In genomic region chr18:75211721-75212625, GRCh38 we compare ENCODE assay signal across 8 cellular contexts. TPM values are rescaled to one million over a fixed set of nuclear protein-coding genes. Genes with fewer than 3 reads are reported as not detected.
DNase-seq lines count a peak whose midpoint lies in the region; ATAC-seq and TF ChIP-seq lines count a peak whose summit lies in the region.

No MANE protein-coding gene starts in this region.

- DNase-seq in HCEC 1CT, result peak; percentile 20
- DNase-seq in T-helper 2 cell treated with Interferon-gamma antibody and Interleukin-4, amounts not matched to agents 5 μg/mL and 100 μg/mL, for 36 hours (ENCODE audit: low spot score), result peak; percentile 29
- peak in 1 of 10 donors; percentile 58 for DNase-seq in dorsolateral prefrontal cortex
- DNase-seq in memory B cell (ENCODE audit: low spot score in 2 of 2), result peak in 1 of 2 donors; percentile 32
- peak; percentile 77 for DNase-seq in testis
- DNase-seq in HK-2 (ENCODE audit: unreplicated experiment), result no peak

- peak overlapping the region; percentile 77 for H3K4me3 Mint-ChIP-seq in T-helper 2 cell treated with Interferon-gamma antibody and Interleukin-4, amounts not matched to agents 5 μg/mL and 100 μg/mL, for 36 hours
- peak overlapping the region; percentile 76 for H3K4me3 Mint-ChIP-seq in memory B cell

- no peak for TF ChIP-seq POLR2A in testis (IDR thresholded peaks at IDR 0.05)

- no peaks in the 10 kb centered on the region for H3K9me3 Mint-ChIP-seq in T-helper 2 cell treated with Interferon-gamma antibody and Interleukin-4, amounts not matched to agents 5 μg/mL and 100 μg/mL, for 36 hours
- H3K9me3 Mint-ChIP-seq in memory B cell, result no peaks in the 10 kb centered on the region

- H3K36me3 Mint-ChIP-seq in T-helper 2 cell treated with Interferon-gamma antibody and Interleukin-4, amounts not matched to agents 5 μg/mL and 100 μg/mL, for 36 hours (ENCODE audit: low read depth), result peaks cover 31% of the 10 kb centered on the region
- peaks cover 2% of the 10 kb centered on the region for H3K36me3 Mint-ChIP-seq in memory B cell

- peak overlapping the region; percentile 51 to 96 (median 72) for H3K4me3 ChIP-seq in dorsolateral prefrontal cortex
- H3K4me3 ChIP-seq in testis, result peak overlapping the region; percentile 70 to 73

- H3K27ac ChIP-seq in C4-2B (peak overlapping the region; percentile 96), dorsolateral prefrontal cortex (peak overlapping the region in 57 of 59 donors; percentile 13 to 94 (median 81)), testis (peak overlapping the region; percentile 89)

- peaks cover 54% of the 10 kb centered on the region for H3K4me1 Mint-ChIP-seq in T-helper 2 cell treated with Interferon-gamma antibody and Interleukin-4, amounts not matched to agents 5 μg/mL and 100 μg/mL, for 36 hours (ENCODE audit: low read depth)
- H3K4me1 Mint-ChIP-seq in memory B cell, result peaks cover 28% of the 10 kb centered on the region

- no peaks in the 10 kb centered on the region for H3K9me3 ChIP-seq in testis

- ATAC-seq in memory B cell (ENCODE audit: low read depth) (no peak), GM19023 (IDR thresholded peaks at IDR 0.05; ENCODE audit: unreplicated experiment) (no peak)

- 0% methylated on average over 22 to 42 of the region's 82 CpGs for WGBS in testis, 2 donors

- intact Hi-C loops in dorsolateral prefrontal cortex (cut with DNase I), result loop anchor here (5.0 kb wide), 1 partner anchor 35 kb away; no protein-coding TSS in a partner anchor
- intact Hi-C loops in testis (cut with DNase I; ENCODE audit: low total_unique reads), result no loop called here

- H3K27me3 ChIP-seq in dorsolateral prefrontal cortex (no peaks in the 10 kb centered on the region), testis (no peaks in the 10 kb centered on the region)

- H3K36me3 ChIP-seq in testis (ENCODE audit: low read depth, missing control alignments), result no peaks in the 10 kb centered on the region

- H3K27me3 Mint-ChIP-seq in T-helper 2 cell treated with Interferon-gamma antibody and Interleukin-4, amounts not matched to agents 5 μg/mL and 100 μg/mL, for 36 hours (ENCODE audit: low read depth), result peaks cover 9% of the 10 kb centered on the region
- no peaks in the 10 kb centered on the region for H3K27me3 Mint-ChIP-seq in memory B cell

- H3K4me1 ChIP-seq in testis, result peaks cover 19% of the 10 kb centered on the region

- TF ChIP-seq CTCF in C4-2B (conservative IDR thresholded peaks at IDR 0.05) (no peak), dorsolateral prefrontal cortex (IDR thresholded peaks at IDR 0.05 in 54 of 56, conservative IDR thresholded peaks at IDR 0.05 in 2 of 56; ENCODE audit: low read depth in 1 of 56, partially characterized antibody in 56 of 56) (no peak), testis (IDR thresholded peaks at IDR 0.05) (no peak)

- peak overlapping the region; percentile 59 for H3K27ac Mint-ChIP-seq in T-helper 2 cell treated with Interferon-gamma antibody and Interleukin-4, amounts not matched to agents 5 μg/mL and 100 μg/mL, for 36 hours
- H3K27ac Mint-ChIP-seq in memory B cell, result no peak overlapping the region

RNA-seq across cellular contexts. Expression of gene TSHZ1, which starts 1.4 kb away (rescaled TPM):
- total RNA-seq in dorsolateral prefrontal cortex (10 to 100 TPM; 24.7 to 83.6 (median 37.5) TPM), testis (10 to 100 TPM; 18.4 to 36.2 TPM)
- 12.8 TPM for polyA plus RNA-seq in testis (ENCODE audit: insufficient read depth, low read depth, low replicate concordance)

RNA-seq across cellular contexts. Expression of gene PTGR3, which starts 3.0 kb away (rescaled TPM):
- 10 to 100 TPM; 32.1 to 76.5 (median 56.0) TPM for total RNA-seq in dorsolateral prefrontal cortex
- 10 to 100 TPM; 13.9 to 27.9 TPM for total RNA-seq in testis
- 15.7 TPM for polyA plus RNA-seq in testis (ENCODE audit: insufficient read depth, low read depth, low replicate concordance)
